ENCODE assay signal across 28 cellular contexts in genomic region chr12:67957383-67957782, GRCh38. TPM values are rescaled to one million over a fixed set of nuclear protein-coding genes. Genes with fewer than 3 reads are reported as not detected.
DNase-seq lines count a peak whose midpoint lies in the region; ATAC-seq and TF ChIP-seq lines count a peak whose summit lies in the region.
"Had no signal": no experiment of that assay in that cellular context is flagged by ENCODE, and none has a peak within 500 bp of the region (broad histone marks: within the 10 kb centered on the region; RNA-seq: fewer than 3 reads in every experiment).

No MANE protein-coding gene starts in this region.

- no peaks in the 10 kb centered on the region for H3K4me1 Mint-ChIP-seq in naive thymus-derived CD4-positive, alpha-beta T cell
- H3K4me1 Mint-ChIP-seq: activated naive CD4-positive, alpha-beta T cell treated with anti-CD3 and anti-CD28 coated beads, Interleukin-2, amount 10 ng/mL, durations not matched to agents 7 days and 5 days; T-helper 17 cell had no signal

- H3K36me3 Mint-ChIP-seq in naive thymus-derived CD4-positive, alpha-beta T cell: no peaks in the 10 kb centered on the region
- H3K36me3 Mint-ChIP-seq: activated naive CD4-positive, alpha-beta T cell treated with anti-CD3 and anti-CD28 coated beads, Interleukin-2, amount 10 ng/mL, durations not matched to agents 7 days and 5 days; CD8-positive, alpha-beta T cell; type B pancreatic cell had no signal

- intact Hi-C loops in naive thymus-derived CD4-positive, alpha-beta T cell (cut with micrococcal nuclease): no loop called here

- H3K27ac ChIP-seq in naive thymus-derived CD4-positive, alpha-beta T cell (ENCODE audit: low read depth, low read length): no peak overlapping the region
- H3K27ac ChIP-seq: 22Rv1, breast epithelium, psoas muscle, skin epidermis had no signal

- H3K27ac Mint-ChIP-seq in naive thymus-derived CD4-positive, alpha-beta T cell: no peak overlapping the region
- H3K27ac Mint-ChIP-seq: activated naive CD4-positive, alpha-beta T cell treated with anti-CD3 and anti-CD28 coated beads, Interleukin-2, amount 10 ng/mL, durations not matched to agents 7 days and 5 days; CD8-positive, alpha-beta T cell; T-helper 17 cell; type B pancreatic cell had no signal

- H3K4me3 ChIP-seq in fibroblast of mammary gland (ENCODE audit: control insufficient read depth, low read depth, low read length): no peak overlapping the region
- H3K4me3 ChIP-seq in naive thymus-derived CD4-positive, alpha-beta T cell (ENCODE audit: low read length): no peak overlapping the region
- H3K4me3 ChIP-seq: breast epithelium, psoas muscle, skin epidermis had no signal

- no peaks in the 10 kb centered on the region for H3K4me1 ChIP-seq in naive thymus-derived CD4-positive, alpha-beta T cell (ENCODE audit: control insufficient read depth in 2 of 2, insufficient read depth in 2 of 2, low read length in 2 of 2)
- H3K4me1 ChIP-seq: breast epithelium, psoas muscle had no signal

- H3K4me3 Mint-ChIP-seq in naive thymus-derived CD4-positive, alpha-beta T cell: no peak overlapping the region
- H3K4me3 Mint-ChIP-seq: activated naive CD4-positive, alpha-beta T cell treated with anti-CD3 and anti-CD28 coated beads, Interleukin-2, amount 10 ng/mL, durations not matched to agents 7 days and 5 days; CD8-positive, alpha-beta T cell; T-helper 17 cell; type B pancreatic cell had no signal

- no peaks in the 10 kb centered on the region for H3K9me3 ChIP-seq in naive thymus-derived CD4-positive, alpha-beta T cell (ENCODE audit: control insufficient read depth in 2 of 3, low read length in 3 of 3)
- H3K9me3 ChIP-seq: breast epithelium, psoas muscle, SK-N-SH had no signal

- CTCF ChIA-PET in HEK293T (lab: Yijun Ruan, JAX): interaction anchor here (0.5 kb wide), 1 partner anchor 157 kb away, joined by 4 read pairs; no protein-coding TSS in a partner anchor
- CTCF ChIA-PET in naive thymus-derived CD4-positive, alpha-beta T cell (lab: Charles Lee): interaction anchor here (1.1 kb wide), 1 partner anchor 51 kb away, joined by 3 read pairs; no protein-coding TSS in a partner anchor

- TF ChIP-seq CTCF in fibroblast of mammary gland (conservative IDR thresholded peaks at IDR 0.05; ENCODE audit: control insufficient read depth, insufficient read depth, low read depth, low read length): no peak

- no peaks in the 10 kb centered on the region for H3K36me3 ChIP-seq in naive thymus-derived CD4-positive, alpha-beta T cell (ENCODE audit: control insufficient read depth in 2 of 3, insufficient read depth in 3 of 3, low read length in 3 of 3)
- H3K36me3 ChIP-seq: breast epithelium had no signal

- DNase-seq in DMS53 (lab: John Stamatoyannopoulos, UW) (peak; percentile 9), DMS53 treated with DMSO at 0.1 percent for 48 hours (lab: John Stamatoyannopoulos, UW; ENCODE audit: unreplicated experiment) (no peak), DMS79 treated with DMSO at 0.1 percent for 48 hours (lab: John Stamatoyannopoulos, UW) (peak; percentile 45), NCI-H2227 treated with DMSO at 0.1 percent for 48 hours (lab: John Stamatoyannopoulos, UW) (peak; percentile 4), fibroblast of mammary gland (ENCODE audit: low read depth) (peak; percentile 34), HEK293T (ENCODE audit: extremely low spot score) (no peak)
- DNase-seq in naive thymus-derived CD4-positive, alpha-beta T cell: no peak
- DNase-seq: activated CD4-positive, alpha-beta T cell treated with anti-CD3 and anti-CD28 coated beads for 48 hours; activated naive CD4-positive, alpha-beta T cell treated with anti-CD3 and anti-CD28 coated beads, Interleukin-2, amount 10 ng/mL, durations not matched to agents 7 days and 5 days; activated T-cell treated with anti-CD3 and anti-CD28 coated beads, Interleukin-2, amount 50 U/mL, for 48 hours; amniotic stem cell; CD8-positive, alpha-beta T cell; effector memory CD4-positive, alpha-beta T cell; erythroblast; foreskin fibroblast; H7; left colon; NCI-H1694; NCI-H524; psoas muscle; SK-N-SH; T-helper 17 cell had no signal

- H3K27me3 Mint-ChIP-seq in naive thymus-derived CD4-positive, alpha-beta T cell: peaks cover 0 to 8% (median 0%) of the 10 kb centered on the region in 5 donors
- H3K27me3 Mint-ChIP-seq: type B pancreatic cell had no signal

- H3K9me3 Mint-ChIP-seq in naive thymus-derived CD4-positive, alpha-beta T cell: peaks cover 0 to 12% (median 0%) of the 10 kb centered on the region in 11 donors
- H3K9me3 Mint-ChIP-seq: activated naive CD4-positive, alpha-beta T cell treated with anti-CD3 and anti-CD28 coated beads, Interleukin-2, amount 10 ng/mL, durations not matched to agents 7 days and 5 days had no signal

- no peak for ATAC-seq in HG03457 (IDR thresholded peaks at IDR 0.05; ENCODE audit: unreplicated experiment)
- no peak for ATAC-seq in naive thymus-derived CD4-positive, alpha-beta T cell
- ATAC-seq: CD8-positive, alpha-beta T cell; left colon; psoas muscle; T-helper 17 cell had no signal

- POLR2A ChIA-PET in HEK293T (lab: Yijun Ruan, JAX): no interaction called here
- POLR2A ChIA-PET in naive thymus-derived CD4-positive, alpha-beta T cell (lab: Charles Lee): no interaction called here

- H3K27me3 ChIP-seq in naive thymus-derived CD4-positive, alpha-beta T cell (ENCODE audit: control insufficient read depth in 2 of 2, insufficient read depth in 2 of 2, low read length in 2 of 2): no peaks in the 10 kb centered on the region
- H3K27me3 ChIP-seq: breast epithelium had no signal

TF ChIP-seq in HEK293T, 16 proteins besides CTCF, POLR2A, EP300 and RAD21:
- TF ChIP-seq HDGF (IDR thresholded peaks at IDR 0.05; ENCODE audit: borderline replicate concordance): no peak
TF ChIP-seq in HEK293T: peak in this region for 0.

RNA-seq across cellular contexts. Expression of gene IFNG-AS1, which starts 31.9 kb away (rescaled TPM):
- 1 to 10 TPM in 3 of 5 experiments, under 1 TPM in 2; 0.31 to 2.4 (median 1.5) TPM for total RNA-seq in naive thymus-derived CD4-positive, alpha-beta T cell
- polyA plus RNA-seq in naive thymus-derived CD4-positive, alpha-beta T cell: 1 to 10 TPM in 1 of 2 donors, under 1 TPM in 1; 0.17 to 2.2 TPM
- total RNA-seq: H7, mesenteric fat pad had no signal
- polyA plus RNA-seq: SK-N-SH had no signal

Comparison
In these comparisons a context has a peak if more than half of its experiments do, and no peak if none do; other contexts are left out.
1. DNase-seq: peak in DMS53 (single experiment), DMS79 treated with DMSO at 0.1 percent for 48 hours (single experiment), NCI-H2227 treated with DMSO at 0.1 percent for 48 hours (single experiment) and fibroblast of mammary gland (single experiment); none in DMS53 treated with DMSO at 0.1 percent for 48 hours (single experiment), HEK293T (single experiment) and naive thymus-derived CD4-positive, alpha-beta T cell (0 of 9).